Comparison of ENCODE assay signal across 1 cellular context in the genomic region with DNA sequence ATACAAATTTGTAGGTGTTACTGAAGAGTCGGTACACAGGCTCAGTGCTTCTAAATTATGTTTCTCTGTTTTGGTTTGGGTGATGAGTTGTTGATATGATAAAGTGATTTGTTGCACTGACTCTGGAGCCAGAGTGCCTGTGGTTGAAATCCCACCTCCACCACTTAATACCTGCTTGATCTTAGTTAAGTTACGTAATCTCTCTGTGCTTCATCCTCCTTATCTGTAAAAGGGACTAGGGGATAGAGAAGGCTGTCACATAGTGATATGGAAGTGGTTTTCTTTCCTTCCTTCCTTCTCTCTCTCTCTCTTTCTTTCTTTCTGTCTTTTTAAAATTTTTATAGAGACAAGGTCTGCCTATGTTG.
TF ChIP-seq lines count a peak whose summit lies in the region.

No MANE protein-coding gene starts in this region.

TF ChIP-seq in K562, 482 proteins besides CTCF, POLR2A, EP300 and RAD21 (continued from another document):
- TF ChIP-seq, protein P1, sequence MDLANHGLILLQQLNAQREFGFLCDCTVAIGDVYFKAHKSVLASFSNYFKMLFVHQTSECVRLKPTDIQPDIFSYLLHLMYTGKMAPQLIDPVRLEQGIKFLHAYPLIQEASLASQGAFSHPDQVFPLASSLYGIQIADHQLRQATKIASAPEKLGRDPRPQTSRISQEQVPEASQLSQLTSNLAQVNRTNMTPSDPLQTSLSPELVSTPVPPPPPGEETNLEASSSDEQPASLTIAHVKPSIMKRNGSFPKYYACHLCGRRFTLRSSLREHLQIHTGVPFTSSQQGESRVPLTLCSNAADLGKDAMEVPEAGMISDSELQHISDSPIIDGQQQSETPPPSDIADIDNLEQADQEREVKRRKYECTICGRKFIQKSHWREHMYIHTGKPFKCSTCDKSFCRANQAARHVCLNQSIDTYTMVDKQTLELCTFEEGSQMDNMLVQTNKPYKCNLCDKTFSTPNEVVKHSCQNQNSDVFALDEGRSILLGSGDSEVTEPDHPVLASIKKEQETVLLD (IDR thresholded peaks at IDR 0.05) = no peak
- no peak for TF ChIP-seq ARNT (IDR thresholded peaks at IDR 0.05)
- TF ChIP-seq ARID1B (IDR thresholded peaks at IDR 0.05) = peak; percentile 80
- TF ChIP-seq HNRNPK (IDR thresholded peaks at IDR 0.05; ENCODE audit: low read depth, low read length, poor library complexity, severe bottlenecking) = no peak
- TF ChIP-seq NCOA4 (IDR thresholded peaks at IDR 0.05; ENCODE audit: partially characterized antibody) = no peak
- TF ChIP-seq, protein P2, sequence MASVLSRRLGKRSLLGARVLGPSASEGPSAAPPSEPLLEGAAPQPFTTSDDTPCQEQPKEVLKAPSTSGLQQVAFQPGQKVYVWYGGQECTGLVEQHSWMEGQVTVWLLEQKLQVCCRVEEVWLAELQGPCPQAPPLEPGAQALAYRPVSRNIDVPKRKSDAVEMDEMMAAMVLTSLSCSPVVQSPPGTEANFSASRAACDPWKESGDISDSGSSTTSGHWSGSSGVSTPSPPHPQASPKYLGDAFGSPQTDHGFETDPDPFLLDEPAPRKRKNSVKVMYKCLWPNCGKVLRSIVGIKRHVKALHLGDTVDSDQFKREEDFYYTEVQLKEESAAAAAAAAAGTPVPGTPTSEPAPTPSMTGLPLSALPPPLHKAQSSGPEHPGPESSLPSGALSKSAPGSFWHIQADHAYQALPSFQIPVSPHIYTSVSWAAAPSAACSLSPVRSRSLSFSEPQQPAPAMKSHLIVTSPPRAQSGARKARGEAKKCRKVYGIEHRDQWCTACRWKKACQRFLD (CRISPR knock-in tag; IDR thresholded peaks at IDR 0.05) = no peak
- no peak for TF ChIP-seq GABPA (tag; conservative IDR thresholded peaks at IDR 0.05; ENCODE audit: low read depth)
- TF ChIP-seq ZNF41 (CRISPR knock-in tag; conservative IDR thresholded peaks at IDR 0.05) = no peak
- TF ChIP-seq FOXP1 (CRISPR knock-in tag; IDR thresholded peaks at IDR 0.05) = no peak
- TF ChIP-seq MEIS2 (IDR thresholded peaks at IDR 0.05; ENCODE audit: partially characterized antibody) = peak; percentile 74
